15 cellular contexts compared by ENCODE assay signal in genomic region chr19:7856679-7857663, GRCh38. TPM values are rescaled to one million over a fixed set of nuclear protein-coding genes. Genes with fewer than 3 reads are reported as not detected.
"Had no signal": no experiment of that assay in that cellular context is flagged by ENCODE, and none has a peak within 500 bp of the region (broad histone marks: within the 10 kb centered on the region; RNA-seq: fewer than 3 reads in every experiment).

No MANE protein-coding gene starts in this region.

- H3K27ac ChIP-seq: neutrophil, transverse colon had no signal

- DNase-seq: activated effector memory CD4-positive, alpha-beta T cell treated with Interleukin-2 at 50 U/mL for 16 hours; activated T-cell treated with anti-CD3 and anti-CD28 coated beads, Interleukin-2, amount 50 U/mL, for 24 hours; amniotic stem cell; dermis blood vessel endothelial cell; hippocampal formation; naive thymus-derived CD4-positive, alpha-beta T cell; T-helper 17 cell; transverse colon had no signal

- H3K27ac Mint-ChIP-seq: activated naive CD4-positive, alpha-beta T cell treated with anti-CD3 and anti-CD28 coated beads, Interleukin-2, amount 50 U/mL, for 72 hours; activated T-cell treated with anti-CD3 and anti-CD28 coated beads, Interleukin-2, amount 50 U/mL, for 24 hours; brain; naive thymus-derived CD4-positive, alpha-beta T cell; progenitor cell of endocrine pancreas; stimulated activated memory B cell treated with anti-CD40 and anti-IgM and Interleukin-4, amounts not matched to agents 10 μg/mL and 1 μg/mL and 100 μg/mL, for 72 hours; T-helper 17 cell had no signal

- H3K4me3 ChIP-seq: transverse colon had no signal

- H3K36me3 Mint-ChIP-seq: activated naive CD4-positive, alpha-beta T cell treated with anti-CD3 and anti-CD28 coated beads, Interleukin-2, amount 50 U/mL, for 72 hours; brain; naive thymus-derived CD4-positive, alpha-beta T cell had no signal

- H3K27me3 Mint-ChIP-seq: brain had no signal

- H3K9me3 ChIP-seq: neutrophil, transverse colon had no signal

- H3K36me3 ChIP-seq: neutrophil, transverse colon had no signal

- H3K9me3 Mint-ChIP-seq: activated naive CD4-positive, alpha-beta T cell treated with anti-CD3 and anti-CD28 coated beads, Interleukin-2, amount 50 U/mL, for 72 hours; activated T-cell treated with anti-CD3 and anti-CD28 coated beads, Interleukin-2, amount 50 U/mL, for 24 hours; brain; stimulated activated memory B cell treated with anti-CD40 and anti-IgM and Interleukin-4, amounts not matched to agents 10 μg/mL and 1 μg/mL and 100 μg/mL, for 72 hours had no signal

- H3K4me3 Mint-ChIP-seq: activated T-cell treated with anti-CD3 and anti-CD28 coated beads, Interleukin-2, amount 50 U/mL, for 24 hours; brain; stimulated activated memory B cell treated with anti-CD40 and anti-IgM and Interleukin-4, amounts not matched to agents 10 μg/mL and 1 μg/mL and 100 μg/mL, for 72 hours; T-helper 17 cell had no signal

RNA-seq across cellular contexts. Expression of gene PRR36, which starts 17.2 kb away (rescaled TPM):
- total RNA-seq: dermis blood vessel endothelial cell, lung microvascular endothelial cell had no signal

RNA-seq across cellular contexts. Expression of gene LRRC8E, which starts 31.3 kb away (rescaled TPM):
- total RNA-seq: activated naive CD4-positive, alpha-beta T cell treated with anti-CD3 and anti-CD28 coated beads, Interleukin-2, amount 50 U/mL, for 72 hours; mononuclear cell; T-helper 17 cell had no signal

RNA-seq across cellular contexts. Expression of gene TGFBR3L, which starts 57.7 kb away (rescaled TPM):
- total RNA-seq: dermis blood vessel endothelial cell, lung microvascular endothelial cell had no signal
- polyA plus RNA-seq: naive thymus-derived CD4-positive, alpha-beta T cell had no signal
